Comparison of ENCODE assay signal across 28 cellular contexts in the genomic region with DNA sequence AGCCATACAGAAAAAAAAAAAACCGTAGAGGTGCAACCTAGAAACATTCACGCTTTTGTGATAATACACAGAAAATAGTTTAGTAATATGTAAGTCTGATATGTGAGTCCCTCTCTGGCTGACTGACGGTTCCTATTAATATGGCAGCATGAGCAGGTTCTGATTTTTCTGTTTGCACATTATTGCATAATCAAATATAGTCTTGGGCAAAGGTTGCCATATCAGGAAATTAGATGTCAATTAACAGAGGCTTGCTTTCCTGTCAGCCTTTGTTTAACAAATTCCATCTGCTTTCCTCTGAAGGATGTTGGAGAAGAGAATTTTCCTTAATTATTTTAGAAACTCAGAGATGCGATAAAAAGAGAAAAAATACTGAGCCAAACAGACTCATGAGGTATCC. TPM values are rescaled to one million over a fixed set of nuclear protein-coding genes. Genes with fewer than 3 reads are reported as not detected.
DNase-seq lines count a peak whose midpoint lies in the region; ATAC-seq, FAIRE-seq and TF ChIP-seq lines count a peak whose summit lies in the region.
"Had no signal": no experiment of that assay in that cellular context is flagged by ENCODE, and none has a peak within 500 bp of the region (broad histone marks: within the 10 kb centered on the region; RNA-seq: fewer than 3 reads in every experiment).

No MANE protein-coding gene starts in this region.

- no peak overlapping the region for H3K9ac ChIP-seq in HUES48 (ENCODE audit: low read depth, low read length)
- H3K9ac ChIP-seq in iPS-20b (ENCODE audit: low read depth, low read length): no peak overlapping the region

- H3K9me2 ChIP-seq in GM23338 (ENCODE audit: insufficient read depth): no peaks in the 10 kb centered on the region

- no peak overlapping the region for H2AFZ ChIP-seq in GM23338
- H2AFZ ChIP-seq: PC-9 had no signal

- H3K79me2 ChIP-seq in GM23338 (replicated peaks; ENCODE audit: insufficient read depth): peaks cover 100% of the 10 kb centered on the region

- no peaks in the 10 kb centered on the region for H3F3A ChIP-seq in GM23338 (replicated peaks; ENCODE audit: low read depth)

- peaks cover 52% of the 10 kb centered on the region for H3K36me3 Mint-ChIP-seq in GM23338 (ENCODE audit: low read depth)
- no peaks in the 10 kb centered on the region for H3K36me3 Mint-ChIP-seq in activated T-cell treated with anti-CD3 and anti-CD28 coated beads, Interleukin-2, amount 50 U/mL, for 24 hours (ENCODE audit: low read depth)
- H3K36me3 Mint-ChIP-seq: CD14-positive monocyte; CD8-positive, alpha-beta memory T cell had no signal

- H3K4me1 ChIP-seq in GM23338 (ENCODE audit: insufficient read depth) (peaks cover 63% of the 10 kb centered on the region), HUES48 (ENCODE audit: control insufficient read depth, insufficient read depth, low read length) (peaks cover 54% of the 10 kb centered on the region), iPS-20b (ENCODE audit: insufficient read depth, low read length) (peaks cover 39% of the 10 kb centered on the region)

- peaks cover 22% of the 10 kb centered on the region; the same call in 1 of the 2 replicates for H4K20me1 ChIP-seq in GM23338 (replicated peaks; ENCODE audit: insufficient read depth)

- peak overlapping the region; percentile 61 for H3K4me2 ChIP-seq in GM23338
- H3K4me2 ChIP-seq: PC-9 had no signal

- FAIRE-seq in GM12891 (lab: Jason Lieb, UNC): no peak
- FAIRE-seq: GM12878, GM19239, HTR-8/SVneo had no signal

- H3K36me3 ChIP-seq in GM23338 (ENCODE audit: insufficient read depth) (no peaks in the 10 kb centered on the region), HUES48 (ENCODE audit: control insufficient read depth, insufficient read depth, low read length) (peaks cover 12% of the 10 kb centered on the region; the same call in 1 of the 2 replicates), iPS-20b (ENCODE audit: insufficient read depth, low read depth, low read length) (peaks cover 10% of the 10 kb centered on the region; the same call in 1 of the 2 replicates)
- H3K36me3 ChIP-seq: BE2C had no signal

- no peak for ATAC-seq in GM23338
- ATAC-seq: GM12878, Right ventricle myocardium inferior had no signal

- H3K9me3 ChIP-seq in HUES48 (ENCODE audit: control insufficient read depth, insufficient read depth, low read length) (no peaks in the 10 kb centered on the region), iPS-20b (ENCODE audit: insufficient read depth, low read depth, low read length) (no peaks in the 10 kb centered on the region)
- H3K9me3 ChIP-seq: BE2C, HAP-1 had no signal

- H3K4me3 Mint-ChIP-seq in GM23338: 0 out of 3 replicates have a peak overlapping the region, but pooled peaks have one; percentile 4
- no peak overlapping the region for H3K4me3 Mint-ChIP-seq in activated T-cell treated with anti-CD3 and anti-CD28 coated beads, Interleukin-2, amount 50 U/mL, for 24 hours
- H3K4me3 Mint-ChIP-seq: CD14-positive monocyte; CD8-positive, alpha-beta memory T cell; HFFc6 had no signal

- DNase-seq in GM23338 (ENCODE audit: low spot score) (no peak), GM12891 (ENCODE audit: insufficient read length, low spot score) (no peak), GOT3 (lab: John Stamatoyannopoulos, UW) (no peak)
- DNase-seq in activated T-cell treated with anti-CD3 and anti-CD28 coated beads, Interleukin-2, amount 50 U/mL, for 24 hours: no peak
- DNase-seq: BE2C; CD8-positive, alpha-beta memory T cell; DMS 273 treated with DMSO at 0.1 percent for 48 hours; DMS79; EL; GDM1; HFFc6; Kasumi-1; NCI-H1092 treated with DMSO at 0.1 percent for 48 hours; NCI-H1694; NCI-H2227 treated with DMSO at 0.1 percent for 48 hours; NCI-H774; PC-9 had no signal

- H3K27ac ChIP-seq in GM23338 (ENCODE audit: low read depth) (peak overlapping the region; percentile 65), HUES48 (ENCODE audit: low read depth, low read length) (peak overlapping the region; percentile 53), VCaP (peak overlapping the region; percentile 75), iPS-20b (ENCODE audit: low read length) (no peak overlapping the region)
- H3K27ac ChIP-seq: PC-9 had no signal

- peaks cover 71% of the 10 kb centered on the region for H3K4me1 Mint-ChIP-seq in GM23338
- no peaks in the 10 kb centered on the region for H3K4me1 Mint-ChIP-seq in activated T-cell treated with anti-CD3 and anti-CD28 coated beads, Interleukin-2, amount 50 U/mL, for 24 hours (ENCODE audit: low read depth)
- H3K4me1 Mint-ChIP-seq: CD14-positive monocyte; CD8-positive, alpha-beta memory T cell had no signal

- H3K27ac Mint-ChIP-seq in GM23338: peak overlapping the region; percentile 43
- H3K27ac Mint-ChIP-seq in activated T-cell treated with anti-CD3 and anti-CD28 coated beads, Interleukin-2, amount 50 U/mL, for 24 hours: no peak overlapping the region
- H3K27ac Mint-ChIP-seq: CD14-positive monocyte; CD8-positive, alpha-beta memory T cell; HFFc6 had no signal

- H3K4me3 ChIP-seq in GM23338 (peak overlapping the region; percentile 24), HUES48 (ENCODE audit: low read depth, low read length) (peak overlapping the region; percentile 34; the same call in 1 of the 2 replicates), iPS-20b (ENCODE audit: low read length) (peak overlapping the region; percentile 33; the same call in 1 of the 2 replicates)
- H3K4me3 ChIP-seq: GM12878, HAP-1, PC-9 had no signal

- peaks cover 12% of the 10 kb centered on the region for H3K27me3 Mint-ChIP-seq in GM23338 (ENCODE audit: insufficient read depth, low read depth, poor library complexity)
- no peaks in the 10 kb centered on the region for H3K27me3 Mint-ChIP-seq in activated T-cell treated with anti-CD3 and anti-CD28 coated beads, Interleukin-2, amount 50 U/mL, for 24 hours
- H3K27me3 Mint-ChIP-seq: CD8-positive, alpha-beta memory T cell had no signal

- H3K27me3 ChIP-seq in GM23338 (ENCODE audit: insufficient read depth) (no peaks in the 10 kb centered on the region), HUES48 (ENCODE audit: control insufficient read depth, insufficient read depth, low read length) (no peaks in the 10 kb centered on the region), iPS-20b (ENCODE audit: insufficient read depth, low read length) (no peaks in the 10 kb centered on the region)
- H3K27me3 ChIP-seq: BE2C had no signal

- H3K9me3 Mint-ChIP-seq in GM23338: no peaks in the 10 kb centered on the region
- H3K9me3 Mint-ChIP-seq in activated T-cell treated with anti-CD3 and anti-CD28 coated beads, Interleukin-2, amount 50 U/mL, for 24 hours: peaks cover 8% of the 10 kb centered on the region

- TF ChIP-seq CTCF in GM23338 (conservative IDR thresholded peaks at IDR 0.05; ENCODE audit: low read depth in 2 of 2) (no peak), VCaP (conservative IDR thresholded peaks at IDR 0.05) (no peak)

- no peak for TF ChIP-seq POLR2A in GM12891 (IDR thresholded peaks at IDR 0.05; ENCODE audit: low read depth, low read length)

TF ChIP-seq in GM23338, 12 proteins besides CTCF, POLR2A, EP300 and RAD21 (continues in another document):
- TF ChIP-seq ZNF331 (CRISPR knock-in tag; IDR thresholded peaks at IDR 0.05; ENCODE audit: low read depth) (no peak), JUNB (IDR thresholded peaks at IDR 0.05; ENCODE audit: unreplicated experiment) (no peak)

TF ChIP-seq in GM12891, 5 proteins besides CTCF, POLR2A, EP300 and RAD21:
- TF ChIP-seq TAF1 (IDR thresholded peaks at IDR 0.05; ENCODE audit: low read depth, low read length) (no peak), PAX5 (IDR thresholded peaks at IDR 0.05; ENCODE audit: insufficient read depth, low read length, severe bottlenecking) (no peak), SPI1 (IDR thresholded peaks at IDR 0.05; ENCODE audit: low read depth, low read length) (no peak), POU2F2 (IDR thresholded peaks at IDR 0.05; ENCODE audit: low read depth, low read length) (no peak), POLR2AphosphoS5 (IDR thresholded peaks at IDR 0.05; ENCODE audit: low read depth, low read length) (no peak)
TF ChIP-seq in GM12891: peak in this region for 0.

RNA-seq across cellular contexts. Expression of gene GABRB3, which starts 14.8 kb away (rescaled TPM):
- total RNA-seq in GM23338 (2014; rRNA removed; shearing (Covaris generic)): 119 and 131 TPM in 2 replicates
- 46.8 and 56.5 TPM in 2 replicates for polyA plus RNA-seq in GM23338 (2016; fragmentation: Nextera tagmentation; extraction: Ambion mirVana)
- not detected for polyA plus RNA-seq in GM12891 (2012; ENCODE audit: low read depth, missing spikeins)
- total RNA-seq: CD8-positive, alpha-beta memory T cell; M059J; T-helper 1 cell treated with Interleukin-12 subunit alpha and Interleukin-12 subunit beta and Interleukin-4 antibody, amounts not matched to agents 30 ng/mL and 1 ng/mL, for 36 hours had no signal
- polyA plus RNA-seq: CD14-positive monocyte; CD8-positive, alpha-beta memory T cell had no signal
